ENCODE assay signal across 1 cellular context in the genomic region with DNA sequence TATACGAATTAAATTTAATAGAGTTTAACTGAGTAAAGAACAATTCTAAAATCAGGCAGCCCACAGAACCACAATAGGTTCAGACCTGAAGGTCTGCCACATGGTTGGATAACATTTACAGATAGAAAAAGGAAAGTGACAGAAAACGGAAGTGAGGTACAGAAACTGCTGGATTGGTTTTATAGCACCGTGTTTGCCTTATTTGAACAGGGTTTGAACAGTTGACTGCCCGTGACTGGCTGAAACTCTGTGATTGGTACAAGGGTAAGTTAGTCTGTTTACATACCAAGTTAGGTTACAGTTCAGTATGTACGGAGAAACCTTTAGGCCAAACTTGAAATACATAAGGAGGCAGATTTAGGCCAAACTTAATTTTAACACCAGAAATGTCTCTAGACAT.
TF ChIP-seq lines count a peak whose summit lies in the region.

No MANE protein-coding gene starts in this region.

TF ChIP-seq in H1, 55 proteins besides CTCF, POLR2A, EP300 and RAD21:
- TF ChIP-seq HDAC2 (IDR thresholded peaks at IDR 0.05; ENCODE audit: borderline replicate concordance in 1 of 2, low read depth in 2 of 2, low read length in 2 of 2) (no peak), RBBP5 (IDR thresholded peaks at IDR 0.05; ENCODE audit: borderline replicate concordance, low read depth, low read length) (no peak)
